ENCODE assay signal across 8 cellular contexts in the genomic region with DNA sequence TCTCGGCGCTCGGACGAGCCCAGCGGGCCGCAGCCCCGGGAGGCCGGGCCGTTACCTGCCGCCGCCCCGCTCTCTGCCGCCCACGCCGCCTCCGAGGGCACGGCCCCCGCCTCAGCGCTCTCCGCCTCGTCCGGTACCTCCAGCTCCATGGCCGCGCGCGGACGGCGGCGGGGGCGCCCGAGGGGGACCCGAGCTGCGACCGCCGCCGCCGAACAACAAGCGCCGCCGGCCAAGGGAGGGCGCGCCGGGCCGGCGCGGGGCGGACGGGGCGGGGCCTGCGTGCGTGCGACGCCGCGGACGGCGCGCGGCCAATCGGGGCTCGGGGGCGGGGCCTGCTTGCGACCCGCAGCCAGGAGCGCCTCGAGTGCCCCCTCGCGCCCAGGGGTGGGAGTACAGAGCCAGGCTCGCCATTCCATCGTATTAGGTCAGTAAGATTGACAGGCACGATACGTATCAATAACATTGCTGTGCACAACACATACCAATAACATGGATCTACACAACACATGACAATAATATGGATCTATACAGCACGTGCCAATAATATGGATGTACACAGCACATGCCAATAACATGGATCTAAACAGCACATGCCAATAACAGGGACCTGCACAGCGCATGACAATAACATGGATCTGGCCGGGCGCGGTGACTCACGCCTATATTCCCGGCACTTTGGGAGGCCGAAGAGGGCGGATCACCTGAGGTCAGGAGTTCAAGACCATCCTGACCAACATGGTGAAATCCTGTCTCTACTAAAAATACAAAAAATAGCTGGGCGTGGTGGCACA. TPM values are rescaled to one million over a fixed set of nuclear protein-coding genes. Genes with fewer than 3 reads are reported as not detected.
A peak's percentile ranks its signal among the peaks of the same experiment; 100 is the strongest.
DNase-seq lines count a peak whose midpoint lies in the region; ATAC-seq and TF ChIP-seq lines count a peak whose summit lies in the region.

Gene PIP5K1C (minus strand): TSS at position 227 of the 791 bp plus-strand sequence. CDS start 78 bp downstream, at position 149.

- ATAC-seq in GM21526 (IDR thresholded peaks at IDR 0.05; ENCODE audit: low FRiP score, unreplicated experiment), result peak; percentile 70

- H3K27ac Mint-ChIP-seq in IgD-negative memory B cell (peak within 1 kb of the TSS; percentile 39 to 81 (median 70)), nephron progenitor cell (peak within 1 kb of the TSS; percentile 79)

- H3K4me3 ChIP-seq in Peyer's patch (peak within 1 kb of the TSS; percentile 90 to 98 (median 94)), fibroblast of pulmonary artery (replicated peaks; ENCODE audit: low read depth, low read length) (peak within 1 kb of the TSS; percentile 84), stomach (peak within 1 kb of the TSS; percentile 95 to 99 (median 96))

- WGBS in stomach, 5 donors, result 3 to 8% (median 4%) methylated on average over 21 to 82 of the region's 82 CpGs

- peaks cover 0 to 17% (median 10%) of the 10 kb centered on the region in 4 donors for H3K4me1 ChIP-seq in Peyer's patch
- H3K4me1 ChIP-seq in stomach, result peaks cover 15 to 52% (median 34%) of the 10 kb centered on the region in 4 donors

- H3K36me3 Mint-ChIP-seq in IgD-negative memory B cell (no peaks in the 10 kb centered on the region), nephron progenitor cell (ENCODE audit: low read depth) (no peaks in the 10 kb centered on the region)

- H3K9me3 Mint-ChIP-seq in IgD-negative memory B cell, result no peaks in the 10 kb centered on the region
- H3K9me3 Mint-ChIP-seq in nephron progenitor cell, result no peaks in the 10 kb centered on the region

- intact Hi-C loops in stomach (cut with DNase I; ENCODE audit: low total_unique reads), result loop anchor here (5.0 kb wide), 1 partner anchor 33 kb away; no protein-coding TSS in a partner anchor

- H3K36me3 ChIP-seq in Peyer's patch, result no peaks in the 10 kb centered on the region
- H3K36me3 ChIP-seq in stomach, result peaks cover 0 to 8% (median 7%) of the 10 kb centered on the region in 4 donors

- H3K4me3 Mint-ChIP-seq in IgD-negative memory B cell, result peak within 1 kb of the TSS; percentile 83 to 95 (median 92)
- peak within 1 kb of the TSS; percentile 90 for H3K4me3 Mint-ChIP-seq in nephron progenitor cell

- no peaks in the 10 kb centered on the region for H3K27me3 Mint-ChIP-seq in IgD-negative memory B cell
- H3K27me3 Mint-ChIP-seq in nephron progenitor cell (ENCODE audit: low read depth, poor library complexity), result no peaks in the 10 kb centered on the region

- peaks cover 12 to 15% (median 14%) of the 10 kb centered on the region in 3 donors for H3K4me1 Mint-ChIP-seq in IgD-negative memory B cell
- peaks cover 32% of the 10 kb centered on the region for H3K4me1 Mint-ChIP-seq in nephron progenitor cell

- TF ChIP-seq POLR2A in Peyer's patch (IDR thresholded peaks at IDR 0.05) (peak in 1 of 2 donors; percentile 40), stomach (IDR thresholded peaks at IDR 0.05) (no peak)

- H3K27ac ChIP-seq in Peyer's patch (peak within 1 kb of the TSS; percentile 67 to 82 (median 77)), stomach (peak within 1 kb of the TSS; percentile 66 to 95 (median 83))

- H3K9me3 ChIP-seq in Peyer's patch (no peaks in the 10 kb centered on the region), stomach (no peaks in the 10 kb centered on the region)

- DNase-seq in DMS53 (lab: John Stamatoyannopoulos, UW) (peak; percentile 90), Peyer's patch (peak; percentile 89 to 96 (median 96)), fibroblast of pulmonary artery (ENCODE audit: low read depth) (peak; percentile 86), nephron progenitor cell (peak; percentile 98), stomach (peak; percentile 94)
- peak; percentile 89 to 92 for DNase-seq in activated T-helper 1 cell treated with anti-CD3 and anti-CD28 coated beads, Interleukin-2, amount 50 U/mL, for 16 hours (ENCODE audit: low read depth in 1 of 2, low spot score in 1 of 2)

- TF ChIP-seq CTCF in Peyer's patch (IDR thresholded peaks at IDR 0.05) (peak; percentile 69 to 95 (median 89)), fibroblast of pulmonary artery (IDR thresholded peaks at IDR 0.05; ENCODE audit: low read length, missing control alignments) (peak; percentile 64), nephron progenitor cell (IDR thresholded peaks at IDR 0.05) (peak; percentile 49), stomach (IDR thresholded peaks at IDR 0.05) (peak in 5 of 7 experiments; percentile 48 to 82 (median 78))

- no peak for TF ChIP-seq EP300 in stomach (IDR thresholded peaks at IDR 0.05)

- H3K27me3 ChIP-seq in Peyer's patch, result no peaks in the 10 kb centered on the region
- peaks cover 0 to 9% (median 0%) of the 10 kb centered on the region in 3 donors for H3K27me3 ChIP-seq in stomach

RNA-seq across cellular contexts. Expression of gene PIP5K1C, which starts in this region (rescaled TPM):
- polyA plus RNA-seq in IgD-negative memory B cell (11.5 TPM), stomach (10 to 100 TPM in 2 of 3 donors, 1 to 10 TPM in 1; 8.6 to 18.5 (median 12.5) TPM)
- total RNA-seq in Peyer's patch (10 to 100 TPM; 22.6 to 27.2 (median 26.1) TPM), stomach (100 to 1,000 TPM in 1 of 5 donors, 10 to 100 TPM in 4; 15.1 to 164 (median 36.8) TPM)

Comparison
In these comparisons a context has a peak if more than half of its experiments do, and no peak if none do; other contexts are left out.
1. Peak in every context shown above with its lines: DNase-seq, ATAC-seq, H3K4me3 ChIP-seq and H3K27ac ChIP-seq.